In genomic region chr14:61489527-61489926, GRCh38 we compare ENCODE assay signal across 13 cellular contexts.
DNase-seq lines count a peak whose midpoint lies in the region; ATAC-seq and TF ChIP-seq lines count a peak whose summit lies in the region.
"Had no signal": no experiment of that assay in that cellular context is flagged by ENCODE, and none has a peak within 500 bp of the region (broad histone marks: within the 10 kb centered on the region; RNA-seq: fewer than 3 reads in every experiment).

No MANE protein-coding gene starts in this region.

- H3K9me3 Mint-ChIP-seq in activated naive CD4-positive, alpha-beta T cell treated with anti-CD3 and anti-CD28 coated beads for 36 hours: no peaks in the 10 kb centered on the region
- no peaks in the 10 kb centered on the region for H3K9me3 Mint-ChIP-seq in activated naive CD8-positive, alpha-beta T cell treated with anti-CD3 and anti-CD28 coated beads, Interleukin-2, amount 50 U/mL, for 24 hours
- no peaks in the 10 kb centered on the region for H3K9me3 Mint-ChIP-seq in mesothelial cell of epicardium
- H3K9me3 Mint-ChIP-seq: activated T-cell treated with anti-CD3 and anti-CD28 coated beads, Interleukin-2, amount 50 U/mL, for 4 hours; type B pancreatic cell had no signal

- intact Hi-C loops in activated naive CD4-positive, alpha-beta T cell treated with anti-CD3 and anti-CD28 coated beads for 36 hours (cut with micrococcal nuclease): no loop called here

- ATAC-seq in activated naive CD8-positive, alpha-beta T cell treated with anti-CD3 and anti-CD28 coated beads, Interleukin-2, amount 50 U/mL, for 24 hours: no peak
- no peak for ATAC-seq in GM18517 (IDR thresholded peaks at IDR 0.05; ENCODE audit: unreplicated experiment)
- ATAC-seq: activated T-cell treated with anti-CD3 and anti-CD28 coated beads, Interleukin-2, amount 50 U/mL, for 4 hours had no signal

- peak overlapping the region; percentile 25 for H3K27ac ChIP-seq in temporal lobe (ENCODE audit: low read depth, low read length)

- peaks cover 29% of the 10 kb centered on the region for H3K4me1 Mint-ChIP-seq in activated naive CD4-positive, alpha-beta T cell treated with anti-CD3 and anti-CD28 coated beads for 36 hours (ENCODE audit: low read depth)
- H3K4me1 Mint-ChIP-seq in activated naive CD8-positive, alpha-beta T cell treated with anti-CD3 and anti-CD28 coated beads, Interleukin-2, amount 50 U/mL, for 24 hours: peaks cover 29% of the 10 kb centered on the region
- peaks cover 27% of the 10 kb centered on the region for H3K4me1 Mint-ChIP-seq in mesothelial cell of epicardium

- no peak overlapping the region for H3K4me3 Mint-ChIP-seq in activated naive CD4-positive, alpha-beta T cell treated with anti-CD3 and anti-CD28 coated beads for 36 hours
- no peak overlapping the region for H3K4me3 Mint-ChIP-seq in activated naive CD8-positive, alpha-beta T cell treated with anti-CD3 and anti-CD28 coated beads, Interleukin-2, amount 50 U/mL, for 24 hours
- H3K4me3 Mint-ChIP-seq in mesothelial cell of epicardium: no peak overlapping the region
- H3K4me3 Mint-ChIP-seq: activated T-cell treated with anti-CD3 and anti-CD28 coated beads, Interleukin-2, amount 50 U/mL, for 4 hours; type B pancreatic cell had no signal

- H3K36me3 Mint-ChIP-seq in activated naive CD4-positive, alpha-beta T cell treated with anti-CD3 and anti-CD28 coated beads for 36 hours (ENCODE audit: low read depth): peaks cover 35% of the 10 kb centered on the region
- peaks cover 54% of the 10 kb centered on the region for H3K36me3 Mint-ChIP-seq in activated naive CD8-positive, alpha-beta T cell treated with anti-CD3 and anti-CD28 coated beads, Interleukin-2, amount 50 U/mL, for 24 hours (ENCODE audit: low read depth)
- H3K36me3 Mint-ChIP-seq in mesothelial cell of epicardium: peaks cover 3% of the 10 kb centered on the region
- H3K36me3 Mint-ChIP-seq: type B pancreatic cell had no signal

- TF ChIP-seq CTCF in mesothelial cell of epicardium (IDR thresholded peaks at IDR 0.05; ENCODE audit: unreplicated experiment): no peak

- DNase-seq in activated naive CD4-positive, alpha-beta T cell treated with anti-CD3 and anti-CD28 coated beads for 36 hours: no peak
- DNase-seq in activated naive CD4-positive, alpha-beta T cell (lab: John Stamatoyannopoulos, UW): no peak
- no peak for DNase-seq in activated naive CD8-positive, alpha-beta T cell treated with anti-CD3 and anti-CD28 coated beads, Interleukin-2, amount 50 U/mL, for 24 hours
- DNase-seq in mesothelial cell of epicardium (ENCODE audit: low spot score in 2 of 2, unreplicated experiment in 2 of 2) (no peak), NCI-H510A treated with DMSO at 0.1 percent for 48 hours (lab: John Stamatoyannopoulos, UW) (no peak)
- no peak for DNase-seq in activated naive CD4-positive, alpha-beta T cell treated with anti-CD3 and anti-CD28 coated beads, Interleukin-2, amount 50 U/mL, for 16 hours
- DNase-seq: activated T-cell treated with anti-CD3 and anti-CD28 coated beads, Interleukin-2, amount 50 U/mL, for 4 hours; DMS53; NCI-H524 treated with DMSO at 0.1 percent for 48 hours; SHP77 had no signal

- CTCF ChIA-PET in activated naive CD4-positive, alpha-beta T cell treated with anti-CD3 and anti-CD28 coated beads for 36 hours (lab: Charles Lee): interaction anchor here (0.6 to 2.6 kb wide), 4 partner anchors 9 to 235 kb away, joined by 3 to 9 read pairs (median 6); no protein-coding TSS in a partner anchor

- H3K27me3 Mint-ChIP-seq in activated naive CD4-positive, alpha-beta T cell treated with anti-CD3 and anti-CD28 coated beads for 36 hours (ENCODE audit: low read depth): no peaks in the 10 kb centered on the region
- H3K27me3 Mint-ChIP-seq in activated naive CD8-positive, alpha-beta T cell treated with anti-CD3 and anti-CD28 coated beads, Interleukin-2, amount 50 U/mL, for 24 hours: no peaks in the 10 kb centered on the region
- H3K27me3 Mint-ChIP-seq in mesothelial cell of epicardium (ENCODE audit: low read depth): no peaks in the 10 kb centered on the region
- H3K27me3 Mint-ChIP-seq: type B pancreatic cell had no signal

- H3K27ac Mint-ChIP-seq in activated naive CD4-positive, alpha-beta T cell treated with anti-CD3 and anti-CD28 coated beads for 36 hours: peak overlapping the region; percentile 65
- peak overlapping the region; percentile 68 for H3K27ac Mint-ChIP-seq in activated naive CD8-positive, alpha-beta T cell treated with anti-CD3 and anti-CD28 coated beads, Interleukin-2, amount 50 U/mL, for 24 hours
- H3K27ac Mint-ChIP-seq in mesothelial cell of epicardium: peak overlapping the region; percentile 68
- H3K27ac Mint-ChIP-seq: type B pancreatic cell had no signal
